14 cellular contexts compared by ENCODE assay signal in the genomic region with DNA sequence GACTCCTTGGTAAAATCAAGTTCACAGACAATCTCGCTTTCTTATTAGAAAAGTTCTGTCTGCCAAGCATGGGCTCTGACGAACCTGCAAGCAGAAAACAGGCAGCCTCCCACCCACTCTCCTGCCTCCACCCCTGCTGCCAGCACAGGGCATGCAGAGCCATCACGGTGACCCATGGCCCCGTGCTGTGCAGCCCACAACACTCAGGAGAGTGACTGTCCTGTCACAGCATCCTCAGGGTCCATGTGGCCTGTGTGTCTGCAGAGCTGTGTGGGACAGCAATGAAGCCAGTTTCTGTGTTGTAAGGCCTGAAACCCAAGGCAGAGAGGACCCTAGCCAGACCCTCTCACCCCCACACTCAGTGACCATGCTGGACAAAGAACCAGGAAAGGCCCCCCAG. TPM values are rescaled to one million over a fixed set of nuclear protein-coding genes. Genes with fewer than 3 reads are reported as not detected.
DNase-seq lines count a peak whose midpoint lies in the region; ATAC-seq and TF ChIP-seq lines count a peak whose summit lies in the region.
"Had no signal": no experiment of that assay in that cellular context is flagged by ENCODE, and none has a peak within 500 bp of the region (broad histone marks: within the 10 kb centered on the region; RNA-seq: fewer than 3 reads in every experiment).

No MANE protein-coding gene starts in this region.

- no peaks in the 10 kb centered on the region for H3K9me3 ChIP-seq in RWPE2 (ENCODE audit: severe bottlenecking)
- H3K9me3 ChIP-seq in lower lobe of right lung, result no peaks in the 10 kb centered on the region
- H3K9me3 ChIP-seq in thyroid gland, result no peaks in the 10 kb centered on the region
- H3K9me3 ChIP-seq: Caco-2, HAP-1 had no signal

- H3K27me3 Mint-ChIP-seq in chondrocyte (ENCODE audit: low read depth), result peaks cover 45% of the 10 kb centered on the region
- H3K27me3 Mint-ChIP-seq: CD4-positive, alpha-beta T cell had no signal

- H3K4me3 ChIP-seq in RWPE2 (ENCODE audit: severe bottlenecking) (no peak overlapping the region), lower lobe of right lung (no peak overlapping the region), thyroid gland (replicated peaks in 1 of 3) (no peak overlapping the region)
- H3K4me3 ChIP-seq: GM23248, HAP-1 had no signal

- intact Hi-C loops in lower lobe of right lung (cut with DNase I), result no loop called here
- intact Hi-C loops in thyroid gland (cut with DNase I), result loop anchor here (10.0 kb wide), 1 partner anchor 46 kb away; a partner anchor contains a TSS

- no peak for TF ChIP-seq POLR2A in thyroid gland (IDR thresholded peaks at IDR 0.05)

- H3K4me3 Mint-ChIP-seq in chondrocyte (ENCODE audit: unreplicated experiment), result no peak overlapping the region
- H3K4me3 Mint-ChIP-seq: CD4-positive, alpha-beta T cell had no signal

- H3K4me1 ChIP-seq in RWPE2 (ENCODE audit: insufficient read depth, poor library complexity, severe bottlenecking) (no peaks in the 10 kb centered on the region), lower lobe of right lung (no peaks in the 10 kb centered on the region), thyroid gland (peaks cover 21 to 31% of the 10 kb centered on the region in 2 donors)
- H3K4me1 ChIP-seq: Caco-2, HAP-1 had no signal

- WGBS in thyroid gland, 2 donors, result 91 to 94% methylated on average over 4 of the region's 4 CpGs

- no peaks in the 10 kb centered on the region for H3K36me3 Mint-ChIP-seq in chondrocyte (ENCODE audit: low read depth)

- H3K4me1 Mint-ChIP-seq in chondrocyte (ENCODE audit: low read depth), result peaks cover 3% of the 10 kb centered on the region

- ATAC-seq in RWPE2 (ENCODE audit: low read depth), result no peak
- ATAC-seq in lower lobe of right lung, result no peak

- POLR2A ChIA-PET in GM10248 (lab: Yijun Ruan, JAX), result no interaction called here

- no peaks in the 10 kb centered on the region for H3K27me3 ChIP-seq in RWPE2 (ENCODE audit: insufficient read depth, poor library complexity, severe bottlenecking)
- no peaks in the 10 kb centered on the region for H3K27me3 ChIP-seq in lower lobe of right lung (ENCODE audit: low read depth)
- H3K27me3 ChIP-seq in thyroid gland, result no peaks in the 10 kb centered on the region

- H3K27ac Mint-ChIP-seq in chondrocyte (ENCODE audit: unreplicated experiment), result no peak overlapping the region
- H3K27ac Mint-ChIP-seq: CD4-positive, alpha-beta T cell had no signal

- peaks cover 37% of the 10 kb centered on the region for H3K36me3 ChIP-seq in RWPE2 (ENCODE audit: low read depth)
- peaks cover 17% of the 10 kb centered on the region for H3K36me3 ChIP-seq in lower lobe of right lung
- peaks cover 67 to 75% of the 10 kb centered on the region in 2 donors for H3K36me3 ChIP-seq in thyroid gland

- DNase-seq in RWPE2 (ENCODE audit: low spot score) (peak; percentile 18), chondrocyte (ENCODE audit: low spot score) (peak; percentile 29), lower lobe of right lung (peak; percentile 18), thyroid gland (no peak), GM10248 (ENCODE audit: extremely low spot score) (no peak), NCI-H187 treated with DMSO at 0.1 percent for 48 hours (lab: John Stamatoyannopoulos, UW) (no peak)
- no peak for DNase-seq in activated CD8-positive, alpha-beta memory T cell treated with anti-CD3 and anti-CD28 coated beads, Interleukin-2, amount 50 U/mL, for 4 hours
- DNase-seq: ACHN; AML-193; Caco-2; CD4-positive, alpha-beta T cell; GM23248 had no signal

- CTCF ChIA-PET in GM10248 (lab: Yijun Ruan, JAX), result no interaction called here

- H3K27ac ChIP-seq in RWPE2 (ENCODE audit: poor library complexity, severe bottlenecking) (no peak overlapping the region), lower lobe of right lung (no peak overlapping the region), thyroid gland (peak overlapping the region in 2 of 3 donors; percentile 4 to 17)
- H3K27ac ChIP-seq: C4-2B, GM23248 had no signal

- no peaks in the 10 kb centered on the region for H3K9me3 Mint-ChIP-seq in chondrocyte (ENCODE audit: low read depth)
- H3K9me3 Mint-ChIP-seq: CD4-positive, alpha-beta T cell had no signal

- TF ChIP-seq CTCF in RWPE2 (IDR thresholded peaks at IDR 0.05; ENCODE audit: poor library complexity, severe bottlenecking) (no peak), chondrocyte (IDR thresholded peaks at IDR 0.05) (no peak), lower lobe of right lung (IDR thresholded peaks at IDR 0.05) (no peak), thyroid gland (IDR thresholded peaks at IDR 0.05) (no peak), GM10248 (IDR thresholded peaks at IDR 0.05; ENCODE audit: control extremely low read depth, extremely low read depth, low read depth, missing control alignments) (no peak)

RNA-seq across cellular contexts. Expression of a gene that starts 46.2 kb away (rescaled TPM):
- total RNA-seq in chondrocyte (0.02 TPM in 1 of 3 replicates, not detected in the others), lower lobe of right lung (19.2 TPM), thyroid gland (100 to 1,000 TPM in 3 of 4 donors, 10 to 100 TPM in 1; 97.4 to 188 (median 146) TPM)
- total RNA-seq: GM23248 had no signal

Comparison
In these comparisons a context has a peak if more than half of its experiments do, and no peak if none do; other contexts are left out.
1. DNase-seq: peak in RWPE2 (single experiment), chondrocyte (single experiment) and lower lobe of right lung (single experiment); none in thyroid gland (0 of 2), activated CD8-positive, alpha-beta memory T cell treated with anti-CD3 and anti-CD28 coated beads, Interleukin-2, amount 50 U/mL, for 4 hours (single experiment), GM10248 (single experiment) and NCI-H187 treated with DMSO at 0.1 percent for 48 hours (single experiment).
2. H3K27ac ChIP-seq: peak in thyroid gland (2 of 3); none in RWPE2 (single experiment) and lower lobe of right lung (single experiment).
3. RNA of a gene that starts 46.2 kb away (total RNA-seq): 97.4 to 188 TPM in thyroid gland and 19.2 TPM in lower lobe of right lung (single experiment); 0.02 TPM in chondrocyte; every median in the first group is over 10 times any median in the second.